ENCODE assay signal across 1 cellular context in the genomic region with DNA sequence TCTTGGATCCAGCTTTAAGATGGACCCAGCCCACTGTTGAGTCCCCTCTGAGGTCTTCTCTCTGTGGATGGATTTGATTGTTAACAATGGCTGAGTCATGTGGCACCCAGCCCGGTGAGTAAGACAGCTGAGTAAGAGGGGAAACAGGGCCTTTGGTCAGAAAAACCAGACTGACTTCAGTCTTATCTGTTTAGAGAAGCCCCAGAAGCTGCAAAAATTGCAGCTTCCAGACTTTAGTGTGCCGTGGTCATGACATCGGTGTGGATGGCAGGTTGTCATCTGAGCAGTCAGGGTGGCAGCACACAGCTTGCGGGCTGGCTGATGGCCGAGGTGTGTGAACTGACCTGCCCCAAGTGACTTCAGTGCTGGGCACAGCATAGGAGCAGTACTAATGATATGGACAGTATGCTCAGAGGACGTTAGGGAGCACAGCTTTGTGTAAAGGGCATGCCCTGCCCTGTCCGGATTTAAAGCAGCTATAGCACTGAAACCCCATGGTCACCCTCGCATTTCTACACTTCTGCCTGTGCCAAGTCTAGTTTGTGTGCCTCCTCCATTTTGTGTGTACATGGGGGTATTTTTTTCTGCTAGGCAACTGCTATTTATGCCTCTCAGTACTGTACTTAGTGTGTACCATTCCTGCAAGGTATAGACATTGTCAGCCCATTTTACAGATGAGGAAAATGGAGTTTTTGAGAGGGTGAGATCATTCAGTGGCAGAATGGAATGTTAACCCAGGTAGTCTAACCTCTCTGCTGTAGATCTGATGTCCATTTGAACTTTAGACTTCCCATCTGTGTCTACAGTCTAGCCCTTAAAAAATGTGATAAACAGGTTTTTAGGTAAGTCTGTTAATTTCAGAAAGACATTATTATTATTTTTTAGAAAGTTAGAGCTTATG.
TF ChIP-seq lines count a peak whose summit lies in the region.

No MANE protein-coding gene starts in this region.

TF ChIP-seq in K562, 482 proteins besides CTCF, POLR2A, EP300 and RAD21 (continued from another document and continues in another):
- TF ChIP-seq, protein P1, sequence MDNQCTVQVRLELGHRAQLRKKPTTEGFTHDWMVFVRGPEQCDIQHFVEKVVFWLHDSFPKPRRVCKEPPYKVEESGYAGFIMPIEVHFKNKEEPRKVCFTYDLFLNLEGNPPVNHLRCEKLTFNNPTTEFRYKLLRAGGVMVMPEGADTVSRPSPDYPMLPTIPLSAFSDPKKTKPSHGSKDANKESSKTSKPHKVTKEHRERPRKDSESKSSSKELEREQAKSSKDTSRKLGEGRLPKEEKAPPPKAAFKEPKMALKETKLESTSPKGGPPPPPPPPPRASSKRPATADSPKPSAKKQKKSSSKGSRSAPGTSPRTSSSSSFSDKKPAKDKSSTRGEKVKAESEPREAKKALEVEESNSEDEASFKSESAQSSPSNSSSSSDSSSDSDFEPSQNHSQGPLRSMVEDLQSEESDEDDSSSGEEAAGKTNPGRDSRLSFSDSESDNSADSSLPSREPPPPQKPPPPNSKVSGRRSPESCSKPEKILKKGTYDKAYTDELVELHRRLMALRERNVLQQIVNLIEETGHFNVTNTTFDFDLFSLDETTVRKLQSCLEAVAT (IDR thresholded peaks at IDR 0.05), result no peak
- TF ChIP-seq ZNF274 (IDR thresholded peaks at IDR 0.05; ENCODE audit: borderline replicate concordance, low read depth, low read length) (no peak), NUFIP1 (IDR thresholded peaks at IDR 0.05; ENCODE audit: partially characterized antibody) (no peak), NCOA2 (IDR thresholded peaks at IDR 0.05; ENCODE audit: partially characterized antibody in 2 of 2) (no peak), FOXJ2 (tag; IDR thresholded peaks at IDR 0.05) (no peak), TBL1XR1 (IDR thresholded peaks at IDR 0.05; ENCODE audit: low read length in 2 of 2) (no peak; a peak in 1 of 4 replicates), HDAC3 (IDR thresholded peaks at IDR 0.05; ENCODE audit: borderline replicate concordance, partially characterized antibody) (no peak), CBX5 (IDR thresholded peaks at IDR 0.05; ENCODE audit: borderline replicate concordance, low read depth) (no peak), KDM1A (IDR thresholded peaks at IDR 0.05) (peak; percentile 41 to 79; a peak in 3 of 4 replicates), RREB1 (CRISPR knock-in tag; IDR thresholded peaks at IDR 0.05) (no peak), EP400 (IDR thresholded peaks at IDR 0.05) (no peak), ZNF212 (CRISPR knock-in tag; IDR thresholded peaks at IDR 0.05) (no peak), ZBED1 (IDR thresholded peaks at IDR 0.05) (no peak), PKNOX1 (IDR thresholded peaks at IDR 0.05) (no peak), MLX (CRISPR knock-in tag; conservative IDR thresholded peaks at IDR 0.05) (no peak), KLF16 (IDR thresholded peaks at IDR 0.05) (no peak), FOXJ3 (CRISPR knock-in tag; IDR thresholded peaks at IDR 0.05) (no peak), RAD51 (IDR thresholded peaks at IDR 0.05; ENCODE audit: borderline replicate concordance, low read depth) (peak; percentile 15; the same call in 1 of the 2 replicates), ESRRA (IDR thresholded peaks at IDR 0.05; ENCODE audit: borderline replicate concordance, low read depth) (no peak), DIDO1 (tag; IDR thresholded peaks at IDR 0.05; ENCODE audit: low read depth) (no peak), DACH1 (IDR thresholded peaks at IDR 0.05; ENCODE audit: partially characterized antibody) (peak; percentile 53), BRCA1 (IDR thresholded peaks at IDR 0.05) (no peak), BRCA1 (CRISPR knock-in tag; IDR thresholded peaks at IDR 0.05) (no peak), CREB3 (tag; conservative IDR thresholded peaks at IDR 0.05; ENCODE audit: low read depth) (no peak), ZZZ3 (IDR thresholded peaks at IDR 0.05) (no peak), RCOR1 (IDR thresholded peaks at IDR 0.05; ENCODE audit: borderline replicate concordance in 1 of 2, low read depth in 2 of 2, low read length in 2 of 2) (peak in 1 of 2 experiments; percentile 61; a peak in 1 of 4 replicates), PHTF2 (CRISPR knock-in tag; IDR thresholded peaks at IDR 0.05) (no peak), CREB1 (IDR thresholded peaks at IDR 0.05) (no peak), CREB1 (CRISPR knock-in tag; IDR thresholded peaks at IDR 0.05) (no peak), ZNF23 (CRISPR knock-in tag; IDR thresholded peaks at IDR 0.05) (no peak), TEAD1 (CRISPR knock-in tag; IDR thresholded peaks at IDR 0.05) (no peak), PTTG1 (tag; IDR thresholded peaks at IDR 0.05; ENCODE audit: low read depth) (no peak), FUS (optimal IDR thresholded peaks at IDR 0.05; ENCODE audit: low read depth, low read length) (no peak), SAP30 (IDR thresholded peaks at IDR 0.05; ENCODE audit: borderline replicate concordance, insufficient read depth, low read depth, low read length, poor library complexity, severe bottlenecking) (no peak), ZNF124 (CRISPR knock-in tag; IDR thresholded peaks at IDR 0.05) (no peak), TARDBP (IDR thresholded peaks at IDR 0.05) (no peak), CTCFL (IDR thresholded peaks at IDR 0.05; ENCODE audit: borderline replicate concordance, insufficient read depth, low read depth, low read length, poor library complexity, severe bottlenecking) (no peak), YY1 (IDR thresholded peaks at IDR 0.05; ENCODE audit: borderline replicate concordance in 1 of 3, control insufficient read depth in 1 of 3, extremely low read depth in 1 of 3, insufficient read depth in 3 of 3, insufficient read length in 1 of 3, insufficient replicate concordance in 2 of 3, low read depth in 1 of 3, low read length in 2 of 3) (peak in 1 of 3 experiments; percentile 54), SMAD2 (IDR thresholded peaks at IDR 0.05; ENCODE audit: low read depth, low read length) (no peak), SLC30A9 (CRISPR knock-in tag; IDR thresholded peaks at IDR 0.05) (no peak), NCOA1 (IDR thresholded peaks at IDR 0.05; ENCODE audit: low read depth) (no peak)
- TF ChIP-seq, protein P2, sequence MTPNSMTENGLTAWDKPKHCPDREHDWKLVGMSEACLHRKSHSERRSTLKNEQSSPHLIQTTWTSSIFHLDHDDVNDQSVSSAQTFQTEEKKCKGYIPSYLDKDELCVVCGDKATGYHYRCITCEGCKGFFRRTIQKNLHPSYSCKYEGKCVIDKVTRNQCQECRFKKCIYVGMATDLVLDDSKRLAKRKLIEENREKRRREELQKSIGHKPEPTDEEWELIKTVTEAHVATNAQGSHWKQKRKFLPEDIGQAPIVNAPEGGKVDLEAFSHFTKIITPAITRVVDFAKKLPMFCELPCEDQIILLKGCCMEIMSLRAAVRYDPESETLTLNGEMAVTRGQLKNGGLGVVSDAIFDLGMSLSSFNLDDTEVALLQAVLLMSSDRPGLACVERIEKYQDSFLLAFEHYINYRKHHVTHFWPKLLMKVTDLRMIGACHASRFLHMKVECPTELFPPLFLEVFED (CRISPR knock-in tag; conservative IDR thresholded peaks at IDR 0.05), result no peak
- TF ChIP-seq, protein P3, sequence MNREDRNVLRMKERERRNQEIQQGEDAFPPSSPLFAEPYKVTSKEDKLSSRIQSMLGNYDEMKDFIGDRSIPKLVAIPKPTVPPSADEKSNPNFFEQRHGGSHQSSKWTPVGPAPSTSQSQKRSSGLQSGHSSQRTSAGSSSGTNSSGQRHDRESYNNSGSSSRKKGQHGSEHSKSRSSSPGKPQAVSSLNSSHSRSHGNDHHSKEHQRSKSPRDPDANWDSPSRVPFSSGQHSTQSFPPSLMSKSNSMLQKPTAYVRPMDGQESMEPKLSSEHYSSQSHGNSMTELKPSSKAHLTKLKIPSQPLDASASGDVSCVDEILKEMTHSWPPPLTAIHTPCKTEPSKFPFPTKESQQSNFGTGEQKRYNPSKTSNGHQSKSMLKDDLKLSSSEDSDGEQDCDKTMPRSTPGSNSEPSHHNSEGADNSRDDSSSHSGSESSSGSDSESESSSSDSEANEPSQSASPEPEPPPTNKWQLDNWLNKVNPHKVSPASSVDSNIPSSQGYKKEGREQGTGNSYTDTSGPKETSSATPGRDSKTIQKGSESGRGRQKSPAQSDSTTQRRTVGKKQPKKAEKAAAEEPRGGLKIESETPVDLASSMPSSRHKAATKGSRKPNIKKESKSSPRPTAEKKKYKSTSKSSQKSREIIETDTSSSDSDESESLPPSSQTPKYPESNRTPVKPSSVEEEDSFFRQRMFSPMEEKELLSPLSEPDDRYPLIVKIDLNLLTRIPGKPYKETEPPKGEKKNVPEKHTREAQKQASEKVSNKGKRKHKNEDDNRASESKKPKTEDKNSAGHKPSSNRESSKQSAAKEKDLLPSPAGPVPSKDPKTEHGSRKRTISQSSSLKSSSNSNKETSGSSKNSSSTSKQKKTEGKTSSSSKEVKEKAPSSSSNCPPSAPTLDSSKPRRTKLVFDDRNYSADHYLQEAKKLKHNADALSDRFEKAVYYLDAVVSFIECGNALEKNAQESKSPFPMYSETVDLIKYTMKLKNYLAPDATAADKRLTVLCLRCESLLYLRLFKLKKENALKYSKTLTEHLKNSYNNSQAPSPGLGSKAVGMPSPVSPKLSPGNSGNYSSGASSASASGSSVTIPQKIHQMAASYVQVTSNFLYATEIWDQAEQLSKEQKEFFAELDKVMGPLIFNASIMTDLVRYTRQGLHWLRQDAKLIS (CRISPR knock-in tag; IDR thresholded peaks at IDR 0.05), result no peak
